In the genomic region with DNA sequence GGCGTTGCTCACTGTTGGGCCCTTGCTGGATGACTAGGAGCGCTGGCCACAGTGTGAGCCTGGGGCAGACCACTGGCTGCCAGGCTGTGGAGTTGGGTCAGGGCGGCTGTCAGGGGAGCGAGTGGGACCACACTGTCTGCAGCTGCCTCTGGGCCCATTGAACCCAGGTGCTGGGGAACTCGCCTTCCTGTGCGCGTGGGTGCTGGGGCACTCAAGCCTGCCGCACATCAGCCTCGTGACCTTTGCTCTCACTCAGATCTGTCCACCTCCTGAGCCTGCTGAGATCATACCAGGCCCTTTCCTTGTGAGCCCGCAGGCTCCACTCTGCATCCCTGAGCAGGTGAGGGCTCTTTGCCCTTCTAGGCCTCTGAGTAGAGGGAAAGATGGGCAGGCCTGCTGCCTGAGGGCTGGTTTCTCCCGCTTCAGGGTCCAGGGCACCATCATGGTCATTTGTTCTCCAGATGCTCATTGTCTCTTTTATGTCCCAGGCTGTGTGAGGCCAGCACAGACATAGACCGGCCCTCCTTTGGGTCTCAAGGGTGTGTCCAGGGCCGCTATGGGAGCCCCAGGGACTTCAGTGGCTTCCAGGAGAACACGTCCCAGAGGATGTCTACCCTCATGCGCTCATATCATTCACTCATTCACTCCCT, we compare ENCODE assay signal across 15 cellular contexts. TPM values are rescaled to one million over a fixed set of nuclear protein-coding genes. Genes with fewer than 3 reads are reported as not detected.
"Had no signal": no experiment of that assay in that cellular context is flagged by ENCODE, and none has a peak within 500 bp of the region (broad histone marks: within the 10 kb centered on the region; RNA-seq: fewer than 3 reads in every experiment).

No MANE protein-coding gene starts in this region.

- H3K36me3 ChIP-seq: gastrocnemius medialis had no signal

- H3K27ac ChIP-seq: psoas muscle had no signal

- DNase-seq: activated CD4-positive, alpha-beta T cell treated with anti-CD3 and anti-CD28 coated beads, Interleukin-2, amount 50 U/mL, for 48 hours; activated CD4-positive, CD25-positive, alpha-beta regulatory T cell treated with anti-CD3 and anti-CD28 coated beads, Interleukin-2, amount 50 U/mL, for 72 hours; activated gamma-delta T cell treated with Interleukin-2 at 50 U/mL for 16 hours; activated naive CD8-positive, alpha-beta T cell treated with anti-CD3 and anti-CD28 coated beads, Interleukin-2, amount 10 ng/mL, durations not matched to agents 7 days and 5 days; activated T-cell treated with anti-CD3 and anti-CD28 coated beads, Interleukin-2, amount 50 U/mL, for 72 hours; anterior cingulate cortex; cortex of kidney; effector CD8-positive, alpha-beta T cell; gastrocnemius medialis; hypothalamus; occipital lobe; stimulated activated CD4-positive, alpha-beta T cell treated with anti-CD3 and anti-CD28 coated beads, Interleukin-4, amount 100 ng/mL, for 24 hours had no signal

- H3K4me3 ChIP-seq: gastrocnemius medialis, psoas muscle had no signal

- ATAC-seq: gastrocnemius medialis, psoas muscle, sciatic nerve had no signal

- H3K27me3 ChIP-seq: gastrocnemius medialis had no signal

- H3K9me3 ChIP-seq: gastrocnemius medialis had no signal

RNA-seq across cellular contexts. Expression of gene WNK2, which starts 26.5 kb away (rescaled TPM):
- total RNA-seq: natural killer cell treated with Interleukin-12 subunit alpha and Interleukin-12 subunit beta and Interleukin-15 and Interleukin-18, amount 100 ng/mL, for 72 hours had no signal
